Comparison of ENCODE assay signal across 26 cellular contexts in genomic region chr21:27314096-27314495, GRCh38.
"Had no signal": no experiment of that assay in that cellular context is flagged by ENCODE, and none has a peak within 500 bp of the region (broad histone marks: within the 10 kb centered on the region; RNA-seq: fewer than 3 reads in every experiment).

No MANE protein-coding gene starts in this region.

- H3K27ac ChIP-seq: adrenal gland, ascending aorta, colonic mucosa, dorsolateral prefrontal cortex, esophagus muscularis mucosa, left lung, ovary, prostate gland had no signal

- H3K36me3 ChIP-seq: adrenal gland, ascending aorta, colonic mucosa, esophagus muscularis mucosa, left lung, ovary, prostate gland, tibial artery had no signal

- H3K4me3 Mint-ChIP-seq: activated B cell treated with CpG ODN at 0.5 μM for 24 hours; activated CD4-positive, alpha-beta T cell treated with anti-CD3 and anti-CD28 coated beads for 36 hours; activated T-cell treated with anti-CD3 and anti-CD28 coated beads, Interleukin-2, amount 50 U/mL, for 24 hours; activated T-helper 17 cell treated with anti-CD3 and anti-CD28 coated beads, Interleukin-2, amount 50 U/mL, for 72 hours; immature natural killer cell; natural killer cell; stimulated activated effector memory CD8-positive, alpha-beta T cell treated with anti-CD3 and anti-CD28 coated beads, Interleukin-12 subunit alpha, Interleukin-12 subunit beta, amount 100 ng/mL, for 72 hours; stimulated activated naive CD8-positive, alpha-beta T cell treated with anti-CD3 and anti-CD28 coated beads, Interleukin-15, amount 100 ng/mL, for 72 hours had no signal

- H3K4me3 ChIP-seq: adrenal gland, ascending aorta, colonic mucosa, dorsolateral prefrontal cortex, esophagus muscularis mucosa, left lung, lung, ovary, prostate gland, tibial artery had no signal

- H3K36me3 Mint-ChIP-seq: immature natural killer cell; stimulated activated effector memory CD8-positive, alpha-beta T cell treated with anti-CD3 and anti-CD28 coated beads, Interleukin-12 subunit alpha, Interleukin-12 subunit beta, amount 100 ng/mL, for 72 hours had no signal

- H3K27ac Mint-ChIP-seq: activated B cell treated with CpG ODN at 0.5 μM for 24 hours; activated CD4-positive, alpha-beta T cell treated with anti-CD3 and anti-CD28 coated beads for 36 hours; activated naive CD4-positive, alpha-beta T cell treated with anti-CD3 and anti-CD28 coated beads, Interleukin-2, amount 50 U/mL, for 72 hours; activated T-cell treated with anti-CD3 and anti-CD28 coated beads, Interleukin-2, amount 50 U/mL, for 24 hours; activated T-helper 17 cell treated with anti-CD3 and anti-CD28 coated beads, Interleukin-2, amount 50 U/mL, for 72 hours; immature natural killer cell; natural killer cell; stimulated activated effector memory CD8-positive, alpha-beta T cell treated with anti-CD3 and anti-CD28 coated beads, Interleukin-12 subunit alpha, Interleukin-12 subunit beta, amount 100 ng/mL, for 72 hours; stimulated activated naive CD8-positive, alpha-beta T cell treated with anti-CD3 and anti-CD28 coated beads, Interleukin-15, amount 100 ng/mL, for 72 hours had no signal

- H3K27me3 Mint-ChIP-seq: activated B cell treated with CpG ODN at 0.5 μM for 24 hours; activated CD4-positive, alpha-beta T cell treated with anti-CD3 and anti-CD28 coated beads for 36 hours; activated T-cell treated with anti-CD3 and anti-CD28 coated beads, Interleukin-2, amount 50 U/mL, for 24 hours; activated T-helper 17 cell treated with anti-CD3 and anti-CD28 coated beads, Interleukin-2, amount 50 U/mL, for 72 hours; stimulated activated naive CD8-positive, alpha-beta T cell treated with anti-CD3 and anti-CD28 coated beads, Interleukin-15, amount 100 ng/mL, for 72 hours had no signal

- DNase-seq: activated B cell treated with CpG ODN at 0.5 μM for 24 hours; activated CD4-positive, alpha-beta T cell treated with anti-CD3 and anti-CD28 coated beads for 36 hours; activated CD4-positive, alpha-beta T cell treated with anti-CD3 and anti-CD28 coated beads, Interleukin-2, amount 50 U/mL, for 4 hours; activated CD8-positive, alpha-beta memory T cell treated with anti-CD3 and anti-CD28 coated beads for 24 hours; activated CD8-positive, alpha-beta memory T cell treated with anti-CD3 and anti-CD28 coated beads, Interleukin-2, amount 50 U/mL, for 4 hours; activated T-cell treated with anti-CD3 and anti-CD28 coated beads, Interleukin-2, amount 50 U/mL, for 24 hours; adrenal gland; central memory CD4-positive, alpha-beta T cell; colonic mucosa; dorsolateral prefrontal cortex; foreskin fibroblast; immature natural killer cell; left lung; natural killer cell; ovary; stimulated activated CD4-positive, alpha-beta T cell treated with anti-CD3 and anti-CD28 coated beads, Interleukin-12 subunit alpha, Interleukin-12 subunit beta, amount 100 ng/mL, for 4 hours; stimulated activated naive CD8-positive, alpha-beta T cell treated with anti-CD3 and anti-CD28 coated beads, Interleukin-15, amount 100 ng/mL, for 72 hours; T-helper 9 cell; tibial artery had no signal

- ATAC-seq: activated CD4-positive, alpha-beta T cell treated with anti-CD3 and anti-CD28 coated beads for 36 hours; activated naive CD4-positive, alpha-beta T cell treated with anti-CD3 and anti-CD28 coated beads, Interleukin-2, amount 50 U/mL, for 72 hours; activated T-helper 17 cell treated with anti-CD3 and anti-CD28 coated beads, Interleukin-2, amount 50 U/mL, for 72 hours; left lung; natural killer cell; stimulated activated effector memory CD8-positive, alpha-beta T cell treated with anti-CD3 and anti-CD28 coated beads, Interleukin-12 subunit alpha, Interleukin-12 subunit beta, amount 100 ng/mL, for 72 hours; stimulated activated naive CD8-positive, alpha-beta T cell treated with anti-CD3 and anti-CD28 coated beads, Interleukin-15, amount 100 ng/mL, for 72 hours had no signal

- H3K4me1 Mint-ChIP-seq: activated B cell treated with CpG ODN at 0.5 μM for 24 hours; activated CD4-positive, alpha-beta T cell treated with anti-CD3 and anti-CD28 coated beads for 36 hours; activated T-helper 17 cell treated with anti-CD3 and anti-CD28 coated beads, Interleukin-2, amount 50 U/mL, for 72 hours; immature natural killer cell; natural killer cell; stimulated activated effector memory CD8-positive, alpha-beta T cell treated with anti-CD3 and anti-CD28 coated beads, Interleukin-12 subunit alpha, Interleukin-12 subunit beta, amount 100 ng/mL, for 72 hours; stimulated activated naive CD8-positive, alpha-beta T cell treated with anti-CD3 and anti-CD28 coated beads, Interleukin-15, amount 100 ng/mL, for 72 hours had no signal

- H3K4me1 ChIP-seq: adrenal gland, ascending aorta, colonic mucosa, esophagus muscularis mucosa, left lung, prostate gland had no signal

- H3K27me3 ChIP-seq: adrenal gland, ascending aorta, colonic mucosa, dorsolateral prefrontal cortex, esophagus muscularis mucosa, left lung, ovary, tibial artery had no signal

- H3K9me3 ChIP-seq: adrenal gland, colonic mucosa, ovary, prostate gland, tibial artery had no signal

- H3K9me3 Mint-ChIP-seq: activated T-cell treated with anti-CD3 and anti-CD28 coated beads, Interleukin-2, amount 50 U/mL, for 24 hours had no signal
